Comparison of ENCODE assay signal across 8 cellular contexts in genomic region chr7:130896051-130896881, GRCh38.
DNase-seq lines count a peak whose midpoint lies in the region; ATAC-seq and TF ChIP-seq lines count a peak whose summit lies in the region.

No MANE protein-coding gene starts in this region.

- H3K36me3 ChIP-seq in WERI-Rb-1: no peaks in the 10 kb centered on the region
- no peaks in the 10 kb centered on the region for H3K36me3 ChIP-seq in testis (ENCODE audit: low read depth, missing control alignments)

- intact Hi-C loops in activated CD4-positive, alpha-beta T cell treated with anti-CD3 and anti-CD28 coated beads, Interleukin-2, amount 10 ng/mL, durations not matched to agents 24 days and 14 days (cut with micrococcal nuclease): loop anchor here (5.0 to 10.0 kb wide), 2 partner anchors 529 to 616 kb away; no protein-coding TSS in a partner anchor
- intact Hi-C loops in testis (cut with DNase I; ENCODE audit: low total_unique reads): loop anchor here (10.0 kb wide), 1 partner anchor 209 kb away; no protein-coding TSS in a partner anchor

- no peaks in the 10 kb centered on the region for H3K9me3 Mint-ChIP-seq in activated CD4-positive, alpha-beta T cell treated with anti-CD3 and anti-CD28 coated beads, Interleukin-2, amount 10 ng/mL, durations not matched to agents 24 days and 14 days

- H3K27me3 ChIP-seq in WERI-Rb-1 (ENCODE audit: insufficient read depth, low read depth, severe bottlenecking) (no peaks in the 10 kb centered on the region), testis (no peaks in the 10 kb centered on the region)

- no peak for DNase-seq in activated CD4-positive, alpha-beta T cell treated with anti-CD3 and anti-CD28 coated beads, Interleukin-2, amount 10 ng/mL, durations not matched to agents 24 days and 14 days
- no peak for DNase-seq in activated CD4-positive, alpha-beta T cell treated with anti-CD3 and anti-CD28 coated beads for 1 hour
- DNase-seq in WERI-Rb-1 (no peak), fibroblast of the aortic adventitia (ENCODE audit: low read depth) (no peak), testis (no peak)

- peak overlapping the region; percentile 95 for H3K27ac Mint-ChIP-seq in activated CD4-positive, alpha-beta T cell treated with anti-CD3 and anti-CD28 coated beads, Interleukin-2, amount 10 ng/mL, durations not matched to agents 24 days and 14 days

- H3K4me1 ChIP-seq in testis: peaks cover 53% of the 10 kb centered on the region

- H3K27me3 Mint-ChIP-seq in activated CD4-positive, alpha-beta T cell treated with anti-CD3 and anti-CD28 coated beads, Interleukin-2, amount 10 ng/mL, durations not matched to agents 24 days and 14 days: no peaks in the 10 kb centered on the region

- 76 to 83% methylated on average over 13 of the region's 13 CpGs for WGBS in testis, 2 donors

- H3K4me3 ChIP-seq in WERI-Rb-1 (ENCODE audit: low read depth, low read length) (no peak overlapping the region), fibroblast of the aortic adventitia (ENCODE audit: low read depth, low read length) (no peak overlapping the region), testis (no peak overlapping the region)

- no peak for TF ChIP-seq POLR2A in testis (IDR thresholded peaks at IDR 0.05)

- ATAC-seq in HG03095 (IDR thresholded peaks at IDR 0.05; ENCODE audit: unreplicated experiment) (no peak), HG03521 (IDR thresholded peaks at IDR 0.05; ENCODE audit: unreplicated experiment) (no peak), esophagus mucosa (no peak)

- H3K4me1 Mint-ChIP-seq in activated CD4-positive, alpha-beta T cell treated with anti-CD3 and anti-CD28 coated beads, Interleukin-2, amount 10 ng/mL, durations not matched to agents 24 days and 14 days: peaks cover 75% of the 10 kb centered on the region

- peak overlapping the region; percentile 48 for H3K4me3 Mint-ChIP-seq in activated CD4-positive, alpha-beta T cell treated with anti-CD3 and anti-CD28 coated beads, Interleukin-2, amount 10 ng/mL, durations not matched to agents 24 days and 14 days

- no peaks in the 10 kb centered on the region for H3K9me3 ChIP-seq in WERI-Rb-1 (ENCODE audit: severe bottlenecking)
- H3K9me3 ChIP-seq in testis: no peaks in the 10 kb centered on the region

- H3K27ac ChIP-seq in WERI-Rb-1 (no peak overlapping the region), testis (peak overlapping the region; percentile 31 to 50)

- TF ChIP-seq CTCF in WERI-Rb-1 (IDR thresholded peaks at IDR 0.05; ENCODE audit: low read depth, low read length): peak; percentile 27; the same call in 1 of the 2 replicates
- TF ChIP-seq CTCF in fibroblast of the aortic adventitia (IDR thresholded peaks at IDR 0.05; ENCODE audit: insufficient read depth, low read length): peak; percentile 67
- peak in 2 of 3 experiments; percentile 20 to 55 for TF ChIP-seq CTCF in testis (IDR thresholded peaks at IDR 0.05)

- H3K36me3 Mint-ChIP-seq in activated CD4-positive, alpha-beta T cell treated with anti-CD3 and anti-CD28 coated beads, Interleukin-2, amount 10 ng/mL, durations not matched to agents 24 days and 14 days (ENCODE audit: low read depth): peaks cover 78% of the 10 kb centered on the region
